ENCODE assay signal across 8 cellular contexts in genomic region chr17:40363480-40363838, GRCh38. TPM values are rescaled to one million over a fixed set of nuclear protein-coding genes. Genes with fewer than 3 reads are reported as not detected.
DNase-seq lines count a peak whose midpoint lies in the region; ATAC-seq, FAIRE-seq and TF ChIP-seq lines count a peak whose summit lies in the region.

No MANE protein-coding gene starts in this region.

- H3K4me3 Mint-ChIP-seq in mesothelial cell of epicardium, result peak overlapping the region; percentile 72

- no peak for TF ChIP-seq CTCF in AG10803 (conservative IDR thresholded peaks at IDR 0.05; ENCODE audit: low read length)
- TF ChIP-seq CTCF in bronchial epithelial cell (IDR thresholded peaks at IDR 0.05; ENCODE audit: insufficient read depth, low read length, severe bottlenecking), result no peak
- TF ChIP-seq CTCF in mesothelial cell of epicardium (IDR thresholded peaks at IDR 0.05; ENCODE audit: unreplicated experiment), result no peak

- no peaks in the 10 kb centered on the region for H3K27me3 ChIP-seq in bronchial epithelial cell (ENCODE audit: control insufficient read depth, insufficient read depth, low read length)

- DNase-seq in AG10803 (ENCODE audit: low read depth), result peak; percentile 34
- no peak for DNase-seq in bronchial epithelial cell (ENCODE audit: low read depth)
- no peak for DNase-seq in mesothelial cell of epicardium (ENCODE audit: low spot score in 2 of 2, unreplicated experiment in 2 of 2)
- DNase-seq in effector CD4-positive, alpha-beta T cell, result no peak
- DNase-seq in NCI-H2081 treated with DMSO at 0.1 percent for 48 hours (lab: John Stamatoyannopoulos, UW), result no peak
- DNase-seq in NCI-H1105 (lab: John Stamatoyannopoulos, UW), result no peak

- H3K4me1 Mint-ChIP-seq in mesothelial cell of epicardium, result peaks cover 12% of the 10 kb centered on the region

- FAIRE-seq in bronchial epithelial cell (lab: Jason Lieb, UNC), result no peak

- peaks cover 23% of the 10 kb centered on the region for H3K27me3 Mint-ChIP-seq in mesothelial cell of epicardium (ENCODE audit: low read depth)

- H3K27ac Mint-ChIP-seq in mesothelial cell of epicardium, result peak overlapping the region; percentile 39

- H3K36me3 ChIP-seq in bronchial epithelial cell (ENCODE audit: control insufficient read depth, insufficient read depth, low read length), result no peaks in the 10 kb centered on the region

- H3K36me3 Mint-ChIP-seq in mesothelial cell of epicardium, result no peaks in the 10 kb centered on the region

- ATAC-seq in HG02610 (IDR thresholded peaks at IDR 0.05; ENCODE audit: unreplicated experiment) (peak; percentile 3), HG02763 (IDR thresholded peaks at IDR 0.05; ENCODE audit: unreplicated experiment) (no peak)

- no peaks in the 10 kb centered on the region for H3K9me3 Mint-ChIP-seq in mesothelial cell of epicardium

- H3K4me3 ChIP-seq in AG10803 (ENCODE audit: low read length) (peak overlapping the region; percentile 63), bronchial epithelial cell (ENCODE audit: low read depth, low read length) (peak overlapping the region; percentile 52)

RNA-seq across cellular contexts. Expression of gene GJD3, which starts 1.1 kb away (rescaled TPM):
- total RNA-seq in bronchial epithelial cell, result 0.13 and 0.53 TPM in 2 replicates
- total RNA-seq in mesothelial cell of epicardium, result 0.27 TPM in 1 of 3 replicates, not detected in the others

RNA-seq across cellular contexts. Expression of gene TOP2A, which starts 54.2 kb away (rescaled TPM):
- total RNA-seq in bronchial epithelial cell (0.79 and 2.0 TPM in 2 replicates), mesothelial cell of epicardium (79.4 to 91.0 TPM (median 85.3 TPM) in 3 replicates)

RNA-seq across cellular contexts. Expression of gene RARA, which starts 54.5 kb away (rescaled TPM):
- 1.3 and 2.3 TPM in 2 replicates for total RNA-seq in bronchial epithelial cell
- total RNA-seq in mesothelial cell of epicardium, result 74.0 to 80.8 TPM (median 79.6 TPM) in 3 replicates

Comparison
In these comparisons a context has a peak if more than half of its experiments do, and no peak if none do; other contexts are left out.
1. RNA of gene TOP2A, which starts 54.2 kb away (total RNA-seq): 79.4 to 91.0 TPM in mesothelial cell of epicardium; 0.79 to 2.0 TPM in bronchial epithelial cell; every median in the first group is over 10 times any median in the second.
2. RNA of gene RARA, which starts 54.5 kb away (total RNA-seq): 74.0 to 80.8 TPM in mesothelial cell of epicardium; 1.3 to 2.3 TPM in bronchial epithelial cell; every median in the first group is over 10 times any median in the second.